In the genomic region with DNA sequence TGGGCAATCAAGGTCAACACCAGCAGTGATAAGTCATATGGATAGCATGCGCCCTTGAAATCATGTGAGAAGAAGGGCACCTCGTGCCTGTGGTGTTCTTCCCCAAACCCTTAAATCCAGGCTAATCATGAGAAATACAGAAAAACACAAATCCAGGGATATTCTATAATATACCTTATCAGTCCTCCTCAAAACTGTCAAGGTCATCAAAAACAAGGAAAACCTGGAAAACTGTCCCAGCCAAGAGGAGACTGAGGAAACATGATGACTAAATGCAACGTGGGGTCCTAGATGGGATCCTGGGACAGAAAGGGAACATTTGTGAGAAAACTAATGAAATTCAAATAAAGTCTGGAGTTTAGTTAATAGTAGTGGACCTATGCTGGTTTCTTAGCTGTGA, we compare ENCODE assay signal across 32 cellular contexts.
DNase-seq lines count a peak whose midpoint lies in the region; ATAC-seq, FAIRE-seq and TF ChIP-seq lines count a peak whose summit lies in the region.
"Had no signal": no experiment of that assay in that cellular context is flagged by ENCODE, and none has a peak within 500 bp of the region (broad histone marks: within the 10 kb centered on the region; RNA-seq: fewer than 3 reads in every experiment).

No MANE protein-coding gene starts in this region.

- TF ChIP-seq RAD21 in HepG2 (CRISPR knock-in tag; IDR thresholded peaks at IDR 0.05) (no peak), A549 (conservative IDR thresholded peaks at IDR 0.05 in 1 of 2, IDR thresholded peaks at IDR 0.05 in 1 of 2) (no peak), IMR-90 (IDR thresholded peaks at IDR 0.05; ENCODE audit: low read length) (no peak)

- H3K27ac ChIP-seq in HepG2 (ENCODE audit: extremely low read length, insufficient read depth, low read length) (no peak overlapping the region), right lobe of liver (no peak overlapping the region), A549 (no peak overlapping the region), IMR-90 (ENCODE audit: insufficient read depth, low read length) (no peak overlapping the region)
- H3K27ac ChIP-seq: 22Rv1; BLaER1; BLaER1 treated with 17β-estradiol and CSF1 and Interleukin-3, amounts not matched to agents 10 nM and 100 nM; C4-2B had no signal

- TF ChIP-seq EP300 in HepG2 (IDR thresholded peaks at IDR 0.05; ENCODE audit: low read depth in 2 of 2, low read length in 2 of 2) (no peak), HepG2 (CRISPR knock-in tag; IDR thresholded peaks at IDR 0.05; ENCODE audit: borderline replicate concordance) (no peak), A549 (IDR thresholded peaks at IDR 0.05) (no peak)

- H3K36me3 ChIP-seq in HepG2 (replicated peaks in 1 of 2; ENCODE audit: control insufficient read depth in 1 of 2, insufficient read depth in 2 of 2, low read length in 2 of 2) (no peaks in the 10 kb centered on the region), right lobe of liver (no peaks in the 10 kb centered on the region), IMR-90 (ENCODE audit: control insufficient read depth, insufficient read depth, low read length) (no peaks in the 10 kb centered on the region)
- H3K36me3 ChIP-seq: BE2C; BLaER1; BLaER1 treated with 17β-estradiol and CSF1 and Interleukin-3, amounts not matched to agents 10 nM and 100 nM had no signal

- no peak overlapping the region for H3K14ac ChIP-seq in IMR-90 (replicated peaks; ENCODE audit: low read depth, low read length)

- TF ChIP-seq CTCF in HepG2 (CRISPR knock-in tag; IDR thresholded peaks at IDR 0.05) (no peak), right lobe of liver (IDR thresholded peaks at IDR 0.05) (no peak), A549 (IDR thresholded peaks at IDR 0.05) (no peak), IMR-90 (conservative IDR thresholded peaks at IDR 0.05; ENCODE audit: low read depth, low read length) (no peak)

- CTCF ChIA-PET in HepG2 (lab: Yijun Ruan, JAX; ENCODE audit: low intra/inter-chr PET ratio, low total read pairs) (no interaction called here), A549 (lab: Yijun Ruan, JAX) (no interaction called here), IMR-90 (lab: Yijun Ruan, JAX) (no interaction called here)

- H3K18ac ChIP-seq in IMR-90 (ENCODE audit: low read depth, low read length), result no peak overlapping the region

- H3K79me1 ChIP-seq in IMR-90 (ENCODE audit: low read depth in 1 of 2, low read length in 2 of 2), result no peaks in the 10 kb centered on the region

- TF ChIP-seq POLR2A in HepG2 (IDR thresholded peaks at IDR 0.05; ENCODE audit: insufficient read depth in 1 of 2, low read depth in 2 of 2, low read length in 2 of 2), result no peak
- no peak for TF ChIP-seq POLR2A in right lobe of liver (IDR thresholded peaks at IDR 0.05)
- TF ChIP-seq POLR2A in A549 (IDR thresholded peaks at IDR 0.05; ENCODE audit: low read length), result no peak
- no peak for TF ChIP-seq POLR2A in IMR-90 (IDR thresholded peaks at IDR 0.05; ENCODE audit: low read depth, low read length)

- POLR2A ChIA-PET in HepG2 (lab: Yijun Ruan, JAX) (no interaction called here), A549 (lab: Yijun Ruan, JAX) (no interaction called here), IMR-90 (lab: Charles Lee; ENCODE audit: unreplicated experiment) (no interaction called here)

- H3K56ac ChIP-seq in IMR-90 (ENCODE audit: extremely low read depth, insufficient read depth, low read length), result no peak overlapping the region

- H4K8ac ChIP-seq in IMR-90 (ENCODE audit: low read depth in 2 of 2, low read length in 2 of 2), result no peak overlapping the region

- H3K79me2 ChIP-seq in HepG2 (ENCODE audit: insufficient read depth, low read length), result no peaks in the 10 kb centered on the region

- H3K4ac ChIP-seq in IMR-90 (ENCODE audit: low read depth, low read length), result no peak overlapping the region

- DNase-seq in HepG2 (ENCODE audit: low spot score), result no peak
- DNase-seq in right lobe of liver, result no peak
- DNase-seq in A549 (ENCODE audit: low read depth in 1 of 2, low spot score in 1 of 2), result no peak
- DNase-seq in IMR-90, result no peak
- DNase-seq in cerebellum (ENCODE audit: low spot score), result no peak
- DNase-seq: 8988T; ACHN; AML-193; BE2C; C1 segment of cervical spinal cord; Caco-2; Calu3; CD4-positive, alpha-beta memory T cell; CD4-positive, alpha-beta T cell; CD4-positive, CD25-positive, alpha-beta regulatory T cell; CD8-positive, alpha-beta memory T cell; CD8-positive, alpha-beta T cell; COR-L47; DMS 273 treated with DMSO at 0.1 percent for 48 hours; DMS153; DMS53; DMS79; DMS79 treated with DMSO at 0.1 percent for 48 hours; DND-41; EL had no signal

- H3K4me1 ChIP-seq in HepG2 (ENCODE audit: insufficient read depth, low read length) (no peaks in the 10 kb centered on the region), right lobe of liver (no peaks in the 10 kb centered on the region), A549 (peaks cover 12% of the 10 kb centered on the region; the same call in 2 of the 3 replicates), IMR-90 (ENCODE audit: control insufficient read depth, insufficient read depth, low read length) (no peaks in the 10 kb centered on the region)
- H3K4me1 ChIP-seq: BE2C, Caco-2 had no signal

- H3K4me3 ChIP-seq in HepG2 (replicated peaks in 1 of 3; ENCODE audit: insufficient read depth in 1 of 3, low read depth in 2 of 3, low read length in 3 of 3) (no peak overlapping the region), right lobe of liver (no peak overlapping the region), A549 (no peak overlapping the region), IMR-90 (ENCODE audit: insufficient read depth, low read depth, low read length) (no peak overlapping the region)
- H3K4me3 ChIP-seq: BLaER1; BLaER1 treated with 17β-estradiol and CSF1 and Interleukin-3, amounts not matched to agents 10 nM and 100 nM had no signal

- no peaks in the 10 kb centered on the region for H3K9me3 ChIP-seq in HepG2 (ENCODE audit: low read length)
- no peaks in the 10 kb centered on the region for H3K9me3 ChIP-seq in right lobe of liver
- no peaks in the 10 kb centered on the region for H3K9me3 ChIP-seq in A549
- 0 out of 2 replicates have a peak, but pooled peaks cover 3% of the 10 kb centered on the region for H3K9me3 ChIP-seq in IMR-90 (ENCODE audit: control insufficient read depth, insufficient read depth, low read length)
- H3K9me3 ChIP-seq: BE2C; BLaER1; BLaER1 treated with 17β-estradiol and CSF1 and Interleukin-3, amounts not matched to agents 10 nM and 100 nM; Caco-2 had no signal

- in situ Hi-C loops in HepG2 (cut with HindIII; ENCODE audit: extremely low pct_ligation_motif_present, low pct_unique_long_range_greater_than_20kb) (no loop called here), IMR-90 (cut with MboI; ENCODE audit: low sequenced_read_pairs) (no loop called here)

- H3K23ac ChIP-seq in IMR-90 (ENCODE audit: low read depth, low read length), result no peak overlapping the region

- no peak overlapping the region for H3K9ac ChIP-seq in HepG2 (ENCODE audit: insufficient read depth, low read depth, low read length)
- H3K9ac ChIP-seq in IMR-90 (ENCODE audit: low read depth, low read length), result no peak overlapping the region
- H3K9ac ChIP-seq: BLaER1; BLaER1 treated with 17β-estradiol and CSF1 and Interleukin-3, amounts not matched to agents 10 nM and 100 nM had no signal

- ATAC-seq in HepG2 (no peak), right lobe of liver (no peak), A549 (no peak), IMR-90 (ENCODE audit: low read depth) (no peak), GM19324 (IDR thresholded peaks at IDR 0.05; ENCODE audit: low FRiP score, unreplicated experiment) (no peak)
- ATAC-seq: CD8-positive, alpha-beta T cell had no signal

- no peak overlapping the region for H4K91ac ChIP-seq in IMR-90 (ENCODE audit: insufficient read depth, low read depth, low read length)

- intact Hi-C loops in HepG2 (cut with micrococcal nuclease; ENCODE audit: unreplicated experiment), result no loop called here
- intact Hi-C loops in right lobe of liver (cut with DNase I), result no loop called here
- intact Hi-C loops in IMR-90 (cut with micrococcal nuclease), result no loop called here

- no peak for FAIRE-seq in HepG2 (lab: Jason Lieb, UNC)
- no peak for FAIRE-seq in A549 (lab: Jason Lieb, UNC)
- FAIRE-seq: A204.1, D721Med had no signal

- dilution Hi-C loops in IMR-90 (cut with HindIII; ENCODE audit: low sequenced_read_pairs, unreplicated experiment), result no loop called here

- H2BK120ac ChIP-seq in IMR-90 (ENCODE audit: low read depth, low read length), result no peak overlapping the region

- H3K9me1 ChIP-seq in IMR-90 (ENCODE audit: insufficient read depth, low read length), result no peaks in the 10 kb centered on the region

- no peak overlapping the region for H2BK20ac ChIP-seq in IMR-90 (ENCODE audit: low read depth, low read length)

- no peak overlapping the region for H3K4me2 ChIP-seq in HepG2 (ENCODE audit: low read depth, low read length)
- no peak overlapping the region for H3K4me2 ChIP-seq in A549
- no peak overlapping the region for H3K4me2 ChIP-seq in IMR-90 (ENCODE audit: low read depth, low read length)
- H3K4me2 ChIP-seq: BLaER1; BLaER1 treated with 17β-estradiol and CSF1 and Interleukin-3, amounts not matched to agents 10 nM and 100 nM had no signal

- 5% methylated on average over 3 of the region's 3 CpGs for WGBS in HepG2 (ENCODE audit: low lambda C conversion rate)
- 70% methylated on average over 2 of the region's 3 CpGs for WGBS in right lobe of liver (ENCODE audit: insufficient coverage, low coverage, low lambda C conversion rate, missing lambda C conversion rate)
- WGBS in A549 (ENCODE audit: missing lambda C conversion rate), result 63% methylated on average over 3 of the region's 3 CpGs
- no CpG with 5 or more reads among the region's 3 CpGs for WGBS in IMR-90 (ENCODE audit: extremely low coverage in 2 of 2, insufficient read length in 1 of 2), 2 experiments

- H4K5ac ChIP-seq in IMR-90 (ENCODE audit: low read depth, low read length), result no peak overlapping the region

- H2AK9ac ChIP-seq in IMR-90 (replicated peaks; ENCODE audit: low read depth, low read length, poor library complexity), result no peak overlapping the region

- BruUV-seq in HepG2 (replicated peaks; lab: Mats Ljungman, UMichigan) (no TSS peak), IMR-90 (replicated peaks; lab: Mats Ljungman, UMichigan) (no TSS peak)

- H2BK5ac ChIP-seq in IMR-90 (ENCODE audit: low read depth, low read length, poor library complexity, severe bottlenecking), result no peak overlapping the region

- no peaks in the 10 kb centered on the region for H3K27me3 ChIP-seq in HepG2 (ENCODE audit: control insufficient read depth in 1 of 2, insufficient read depth in 2 of 2, low read length in 2 of 2)
- no peaks in the 10 kb centered on the region for H3K27me3 ChIP-seq in right lobe of liver
- no peaks in the 10 kb centered on the region; the same call in 1 of the 2 replicates for H3K27me3 ChIP-seq in IMR-90 (ENCODE audit: control insufficient read depth, insufficient read depth, low read length)
- H3K27me3 ChIP-seq: BE2C; BLaER1; BLaER1 treated with 17β-estradiol and CSF1 and Interleukin-3, amounts not matched to agents 10 nM and 100 nM had no signal

- H2AK5ac ChIP-seq in IMR-90 (ENCODE audit: low read depth, low read length), result no peak overlapping the region

- H2AFZ ChIP-seq in HepG2 (ENCODE audit: low read length) (no peak overlapping the region), IMR-90 (replicated peaks; ENCODE audit: low read length, poor library complexity) (no peak overlapping the region)

- H4K20me1 ChIP-seq in HepG2 (ENCODE audit: insufficient read depth, low read length) (no peaks in the 10 kb centered on the region), IMR-90 (ENCODE audit: insufficient read depth, low read length) (no peaks in the 10 kb centered on the region)
- H4K20me1 ChIP-seq: BLaER1; BLaER1 treated with 17β-estradiol and CSF1 and Interleukin-3, amounts not matched to agents 10 nM and 100 nM had no signal

- H2BK15ac ChIP-seq in IMR-90 (ENCODE audit: low read depth, low read length), result no peak overlapping the region

Comparison
In these comparisons a context has a peak if more than half of its experiments do, and no peak if none do; other contexts are left out.
1. Of the 38 proteins assayed by ChIP-seq in both HepG2 and A549: peak only in HepG2: none; only in A549: none; in both: MAFK; in neither: 37.